In genomic region chr2:216111122-216111521, GRCh38 we compare ENCODE assay signal across 10 cellular contexts. TPM values are rescaled to one million over a fixed set of nuclear protein-coding genes. Genes with fewer than 3 reads are reported as not detected.
DNase-seq lines count a peak whose midpoint lies in the region; ATAC-seq and TF ChIP-seq lines count a peak whose summit lies in the region.
"Had no signal": no experiment of that assay in that cellular context is flagged by ENCODE, and none has a peak within 500 bp of the region (broad histone marks: within the 10 kb centered on the region; RNA-seq: fewer than 3 reads in every experiment).

No MANE protein-coding gene starts in this region.

- H3K4me3 ChIP-seq in PC-9, result peak overlapping the region; percentile 71; the same call in 1 of the 2 replicates
- no peak overlapping the region for H3K4me3 ChIP-seq in skeletal muscle satellite cell (ENCODE audit: low read length)

- H3K36me3 ChIP-seq in PC-9 (ENCODE audit: low read depth), result peaks cover 38% of the 10 kb centered on the region
- H3K36me3 ChIP-seq in skeletal muscle satellite cell (ENCODE audit: insufficient read depth, low read length), result peaks cover 45% of the 10 kb centered on the region

- H3K27ac Mint-ChIP-seq in activated CD8-positive, alpha-beta memory T cell treated with anti-CD3 and anti-CD28 coated beads, Interleukin-2, amount 10 ng/mL, durations not matched to agents 7 days and 5 days, result peak overlapping the region; percentile 99
- peak overlapping the region; percentile 84 for H3K27ac Mint-ChIP-seq in endothelial cell (ENCODE audit: unreplicated experiment)

- H3K27me3 ChIP-seq in PC-9 (ENCODE audit: insufficient read depth, low read depth) (no peaks in the 10 kb centered on the region), skeletal muscle satellite cell (ENCODE audit: control insufficient read depth, insufficient read depth, low read length) (no peaks in the 10 kb centered on the region)

- no peaks in the 10 kb centered on the region for H3K9me3 Mint-ChIP-seq in activated CD8-positive, alpha-beta memory T cell treated with anti-CD3 and anti-CD28 coated beads, Interleukin-2, amount 10 ng/mL, durations not matched to agents 7 days and 5 days (ENCODE audit: low read depth)
- H3K9me3 Mint-ChIP-seq in endothelial cell (ENCODE audit: unreplicated experiment), result no peaks in the 10 kb centered on the region

- H3K9me3 ChIP-seq in PC-9 (ENCODE audit: insufficient read depth, low read depth) (no peaks in the 10 kb centered on the region), skeletal muscle satellite cell (replicated peaks; ENCODE audit: low read length) (no peaks in the 10 kb centered on the region)
- H3K9me3 ChIP-seq: psoas muscle had no signal

- peaks cover 52% of the 10 kb centered on the region for H3K79me2 ChIP-seq in PC-9 (ENCODE audit: low read depth)

- POLR2A ChIA-PET in PC-9 (lab: Charles Lee; ENCODE audit: unreplicated experiment), result no interaction called here

- H3K27me3 Mint-ChIP-seq in activated CD8-positive, alpha-beta memory T cell treated with anti-CD3 and anti-CD28 coated beads, Interleukin-2, amount 10 ng/mL, durations not matched to agents 7 days and 5 days, result peaks cover 3% of the 10 kb centered on the region
- peaks cover 11% of the 10 kb centered on the region for H3K27me3 Mint-ChIP-seq in endothelial cell (ENCODE audit: unreplicated experiment)

- peak overlapping the region; percentile 87 for H3K4me2 ChIP-seq in PC-9
- H3K4me2 ChIP-seq in skeletal muscle satellite cell (ENCODE audit: low read length), result peak overlapping the region; percentile 87

- peak overlapping the region; percentile 98 for H3K9ac ChIP-seq in skeletal muscle satellite cell (ENCODE audit: low read depth, low read length)

- H3K4me1 ChIP-seq in PC-9 (replicated peaks; ENCODE audit: insufficient read depth) (peaks cover 26% of the 10 kb centered on the region), skeletal muscle satellite cell (ENCODE audit: control insufficient read depth, insufficient read depth, low read length) (peaks cover 35% of the 10 kb centered on the region)

- H3K4me3 Mint-ChIP-seq in activated CD8-positive, alpha-beta memory T cell treated with anti-CD3 and anti-CD28 coated beads, Interleukin-2, amount 10 ng/mL, durations not matched to agents 7 days and 5 days, result peak overlapping the region; percentile 99
- H3K4me3 Mint-ChIP-seq in endothelial cell (ENCODE audit: unreplicated experiment), result peak overlapping the region; percentile 100

- TF ChIP-seq CTCF in PC-9 (conservative IDR thresholded peaks at IDR 0.05), result no peak
- TF ChIP-seq CTCF in endothelial cell (IDR thresholded peaks at IDR 0.05; ENCODE audit: unreplicated experiment), result no peak

- intact Hi-C loops in PC-9 (cut with micrococcal nuclease; ENCODE audit: unreplicated experiment), result loop anchor here (5.0 kb wide), 2 partner anchors 79 to 386 kb away; partner anchors contain the start of gene RPL37A

- H3K9me2 ChIP-seq in PC-9 (ENCODE audit: insufficient read depth), result no peaks in the 10 kb centered on the region

- peaks cover 63% of the 10 kb centered on the region for H3K4me1 Mint-ChIP-seq in activated CD8-positive, alpha-beta memory T cell treated with anti-CD3 and anti-CD28 coated beads, Interleukin-2, amount 10 ng/mL, durations not matched to agents 7 days and 5 days
- H3K4me1 Mint-ChIP-seq in endothelial cell (ENCODE audit: unreplicated experiment), result peaks cover 46% of the 10 kb centered on the region

- CTCF ChIA-PET in activated CD8-positive, alpha-beta memory T cell treated with anti-CD3 and anti-CD28 coated beads, Interleukin-2, amount 10 ng/mL, durations not matched to agents 7 days and 5 days (lab: Charles Lee), result interaction anchor here (0.9 to 3.4 kb wide), 12 partner anchors 8 to 293 kb away, joined by 3 to 28 read pairs (median 8); partner anchors contain the start of genes PECR and TMEM169
- CTCF ChIA-PET in PC-9 (lab: Charles Lee), result interaction anchor here (0.7 kb wide), 1 partner anchor 320 kb away, joined by 3 read pairs; no protein-coding TSS in a partner anchor

- H3K36me3 Mint-ChIP-seq in activated CD8-positive, alpha-beta memory T cell treated with anti-CD3 and anti-CD28 coated beads, Interleukin-2, amount 10 ng/mL, durations not matched to agents 7 days and 5 days, result peaks cover 57% of the 10 kb centered on the region
- peaks cover 52% of the 10 kb centered on the region for H3K36me3 Mint-ChIP-seq in endothelial cell (ENCODE audit: low read depth, unreplicated experiment)

- H2AFZ ChIP-seq in PC-9, result no peak overlapping the region

- H3F3A ChIP-seq in PC-9 (ENCODE audit: insufficient read depth, low read depth), result peaks cover 43% of the 10 kb centered on the region

- H3K27ac ChIP-seq in PC-9, result 0 out of 2 replicates have a peak overlapping the region, but pooled peaks have one; percentile 54

- H4K20me1 ChIP-seq in PC-9 (ENCODE audit: insufficient read depth), result peaks cover 17% of the 10 kb centered on the region

- ATAC-seq in activated CD8-positive, alpha-beta memory T cell treated with anti-CD3 and anti-CD28 coated beads, Interleukin-2, amount 10 ng/mL, durations not matched to agents 7 days and 5 days, result no peak
- ATAC-seq in GM19328 (IDR thresholded peaks at IDR 0.05; ENCODE audit: unreplicated experiment) (no peak), HG03342 (IDR thresholded peaks at IDR 0.05; ENCODE audit: unreplicated experiment) (no peak), GM19023 (IDR thresholded peaks at IDR 0.05; ENCODE audit: unreplicated experiment) (no peak)
- ATAC-seq: psoas muscle had no signal

- no TSS peak for BruUV-seq in PC-9 (replicated peaks; lab: Mats Ljungman, UMichigan)

- DNase-seq in activated CD8-positive, alpha-beta memory T cell treated with anti-CD3 and anti-CD28 coated beads, Interleukin-2, amount 10 ng/mL, durations not matched to agents 7 days and 5 days, result no peak
- DNase-seq in activated CD8-positive, alpha-beta memory T cell treated with anti-CD3 and anti-CD28 coated beads, Interleukin-2, amount 50 U/mL, for 4 hours, result no peak
- DNase-seq in PC-9, result no peak
- DNase-seq in endothelial cell (ENCODE audit: low spot score), result no peak
- DNase-seq: NCI-H446 treated with DMSO at 0.1 percent for 48 hours, psoas muscle had no signal

RNA-seq across cellular contexts. Expression of gene XRCC5, which starts 2.0 kb away (rescaled TPM):
- 100 to 1,000 TPM; 307 to 424 TPM for total RNA-seq in activated CD8-positive, alpha-beta memory T cell treated with anti-CD3 and anti-CD28 coated beads, Interleukin-2, amount 10 ng/mL, durations not matched to agents 7 days and 5 days
- total RNA-seq in PC-9 (2021) (242 and 275 TPM in 2 replicates), endothelial cell (ENCODE audit: unreplicated experiment) (365 TPM)
- 241 and 250 TPM in 2 replicates for total RNA-seq in skeletal muscle satellite cell (2012; rRNA removed)

RNA-seq across cellular contexts. Expression of gene TMEM169, which starts 29.4 kb away (rescaled TPM):
- total RNA-seq in activated CD8-positive, alpha-beta memory T cell treated with anti-CD3 and anti-CD28 coated beads, Interleukin-2, amount 10 ng/mL, durations not matched to agents 7 days and 5 days, result 1 to 10 TPM in 1 of 2 experiments, under 1 TPM in 1; 0.75 to 1.1 TPM
- total RNA-seq in PC-9 (2021) (0.46 and 0.58 TPM in 2 replicates), endothelial cell (ENCODE audit: unreplicated experiment) (3.2 TPM)
- 0.25 and 2.2 TPM in 2 replicates for total RNA-seq in skeletal muscle satellite cell (2012; rRNA removed)

RNA-seq across cellular contexts. Expression of gene PECR, which starts 29.5 kb away (rescaled TPM):
- total RNA-seq in activated CD8-positive, alpha-beta memory T cell treated with anti-CD3 and anti-CD28 coated beads, Interleukin-2, amount 10 ng/mL, durations not matched to agents 7 days and 5 days, result 10 to 100 TPM; 21.6 to 31.9 TPM
- total RNA-seq in PC-9 (2021) (10.8 and 16.0 TPM in 2 replicates), endothelial cell (ENCODE audit: unreplicated experiment) (8.4 TPM)
- 7.6 and 11.7 TPM in 2 replicates for total RNA-seq in skeletal muscle satellite cell (2012; rRNA removed)
